In genomic region chr6:108895591-108895990, GRCh38 we compare ENCODE assay signal across 9 cellular contexts. TPM values are rescaled to one million over a fixed set of nuclear protein-coding genes. Genes with fewer than 3 reads are reported as not detected.
DNase-seq lines count a peak whose midpoint lies in the region; ATAC-seq, FAIRE-seq and TF ChIP-seq lines count a peak whose summit lies in the region.
"Had no signal": no experiment of that assay in that cellular context is flagged by ENCODE, and none has a peak within 500 bp of the region (broad histone marks: within the 10 kb centered on the region; RNA-seq: fewer than 3 reads in every experiment).

No MANE protein-coding gene starts in this region.

- TF ChIP-seq CTCF in fibroblast of villous mesenchyme (IDR thresholded peaks at IDR 0.05; ENCODE audit: insufficient read depth, low read depth, low read length) (no peak), upper lobe of left lung (IDR thresholded peaks at IDR 0.05) (no peak), GM10248 (IDR thresholded peaks at IDR 0.05; ENCODE audit: control extremely low read depth, extremely low read depth, low read depth, missing control alignments) (no peak), HepG2 (CRISPR knock-in tag; IDR thresholded peaks at IDR 0.05) (no peak)

- no TSS peak for BruUV-seq in HepG2 (replicated peaks; lab: Mats Ljungman, UMichigan)

- ATAC-seq in T-helper 17 cell (peak; percentile 69), upper lobe of left lung (ENCODE audit: low FRiP score in 2 of 2) (peak in 1 of 2 donors; percentile 63), HepG2 (no peak)

- H3K4me3 ChIP-seq in fibroblast of villous mesenchyme (ENCODE audit: low read depth, low read length) (no peak overlapping the region), upper lobe of left lung (no peak overlapping the region), HepG2 (replicated peaks in 1 of 3; ENCODE audit: insufficient read depth in 1 of 3, low read depth in 2 of 3, low read length in 3 of 3) (no peak overlapping the region)

- H3K27me3 Mint-ChIP-seq in activated naive CD4-positive, alpha-beta T cell treated with anti-CD3 and anti-CD28 coated beads, Interleukin-2, amount 50 U/mL, for 24 hours, result no peaks in the 10 kb centered on the region
- H3K27me3 Mint-ChIP-seq in T-helper 17 cell, result no peaks in the 10 kb centered on the region

- DNase-seq in activated naive CD4-positive, alpha-beta T cell treated with Interleukin-2 at 50 U/mL for 16 hours, result no peak
- no peak for DNase-seq in T-helper 17 cell
- DNase-seq in fibroblast of villous mesenchyme (ENCODE audit: low read depth), result peak; percentile 66
- no peak for DNase-seq in upper lobe of left lung
- DNase-seq in GM10248 (ENCODE audit: extremely low spot score), result no peak
- no peak for DNase-seq in HUDEP-2 (lab: John Stamatoyannopoulos, UW; ENCODE audit: unreplicated experiment in 76 of 76)
- no peak for DNase-seq in HepG2 (ENCODE audit: low spot score)

- no peaks in the 10 kb centered on the region for H3K36me3 ChIP-seq in upper lobe of left lung
- H3K36me3 ChIP-seq in HepG2 (replicated peaks in 1 of 2; ENCODE audit: control insufficient read depth in 1 of 2, insufficient read depth in 2 of 2, low read length in 2 of 2), result no peaks in the 10 kb centered on the region

- no peak for TF ChIP-seq EP300 in upper lobe of left lung (IDR thresholded peaks at IDR 0.05)
- TF ChIP-seq EP300 in HepG2 (IDR thresholded peaks at IDR 0.05; ENCODE audit: low read depth in 2 of 2, low read length in 2 of 2), result no peak
- TF ChIP-seq EP300 in HepG2 (CRISPR knock-in tag; IDR thresholded peaks at IDR 0.05; ENCODE audit: borderline replicate concordance), result no peak

- H3K9me3 ChIP-seq in T-helper 17 cell (ENCODE audit: control insufficient read depth, low read length, poor library complexity, severe bottlenecking) (no peaks in the 10 kb centered on the region), upper lobe of left lung (no peaks in the 10 kb centered on the region), HepG2 (ENCODE audit: low read length) (no peaks in the 10 kb centered on the region)

- H3K9me3 Mint-ChIP-seq in activated naive CD4-positive, alpha-beta T cell treated with anti-CD3 and anti-CD28 coated beads, Interleukin-2, amount 50 U/mL, for 24 hours, result no peaks in the 10 kb centered on the region

- no peak for TF ChIP-seq POLR2A in upper lobe of left lung (IDR thresholded peaks at IDR 0.05)
- no peak for TF ChIP-seq POLR2A in HepG2 (IDR thresholded peaks at IDR 0.05; ENCODE audit: insufficient read depth in 1 of 2, low read depth in 2 of 2, low read length in 2 of 2)

- H3K4me2 ChIP-seq in HepG2 (ENCODE audit: low read depth, low read length), result no peak overlapping the region

- no peaks in the 10 kb centered on the region for H3K36me3 Mint-ChIP-seq in activated naive CD4-positive, alpha-beta T cell treated with anti-CD3 and anti-CD28 coated beads, Interleukin-2, amount 50 U/mL, for 24 hours
- H3K36me3 Mint-ChIP-seq in T-helper 17 cell (ENCODE audit: low read depth), result no peaks in the 10 kb centered on the region

- no peak for FAIRE-seq in HepG2 (lab: Jason Lieb, UNC)
- FAIRE-seq: D721Med had no signal

- peaks cover 6 to 24% (median 14%) of the 10 kb centered on the region in 4 donors for H3K4me1 ChIP-seq in upper lobe of left lung
- peaks cover 15% of the 10 kb centered on the region for H3K4me1 ChIP-seq in HepG2 (ENCODE audit: insufficient read depth, low read length)

- no peak overlapping the region for H3K9ac ChIP-seq in HepG2 (ENCODE audit: insufficient read depth, low read depth, low read length)

- peaks cover 17% of the 10 kb centered on the region for H3K4me1 Mint-ChIP-seq in activated naive CD4-positive, alpha-beta T cell treated with anti-CD3 and anti-CD28 coated beads, Interleukin-2, amount 50 U/mL, for 24 hours
- H3K4me1 Mint-ChIP-seq in T-helper 17 cell, result peaks cover 18% of the 10 kb centered on the region

- TF ChIP-seq RAD21 in HepG2 (CRISPR knock-in tag; IDR thresholded peaks at IDR 0.05), result no peak

- H2AFZ ChIP-seq in HepG2 (ENCODE audit: low read length), result no peak overlapping the region

- CTCF ChIA-PET in GM10248 (lab: Yijun Ruan, JAX), result interaction anchor here (1.4 to 3.5 kb wide), 2 partner anchors 198 to 352 kb away, joined by 4 to 37 read pairs; partner anchors contain the start of gene SESN1
- CTCF ChIA-PET in HepG2 (lab: Yijun Ruan, JAX; ENCODE audit: low intra/inter-chr PET ratio, low total read pairs), result interaction anchor here (1.4 kb wide), 1 partner anchor 354 kb away, joined by 4 read pairs; no protein-coding TSS in a partner anchor

- intact Hi-C loops in HepG2 (cut with micrococcal nuclease; ENCODE audit: unreplicated experiment), result no loop called here

- peak overlapping the region in 3 of 4 donors; percentile 53 to 81 (median 69) for H3K27ac ChIP-seq in upper lobe of left lung
- H3K27ac ChIP-seq in HepG2 (ENCODE audit: extremely low read length, insufficient read depth, low read length), result no peak overlapping the region

- H3K79me2 ChIP-seq in HepG2 (ENCODE audit: insufficient read depth, low read length), result no peaks in the 10 kb centered on the region

- WGBS in upper lobe of left lung, 2 donors, result 72 to 76% methylated on average over 1 of the region's 1 CpG
- WGBS in HepG2 (ENCODE audit: low lambda C conversion rate), result 100% methylated on average over 1 of the region's 1 CpG

- no peak overlapping the region for H3K4me3 Mint-ChIP-seq in activated naive CD4-positive, alpha-beta T cell treated with anti-CD3 and anti-CD28 coated beads, Interleukin-2, amount 50 U/mL, for 24 hours
- H3K4me3 Mint-ChIP-seq in T-helper 17 cell, result peak overlapping the region; percentile 45

- no peaks in the 10 kb centered on the region for H4K20me1 ChIP-seq in HepG2 (ENCODE audit: insufficient read depth, low read length)

- H3K27ac Mint-ChIP-seq in activated naive CD4-positive, alpha-beta T cell treated with anti-CD3 and anti-CD28 coated beads, Interleukin-2, amount 50 U/mL, for 24 hours, result peak overlapping the region; percentile 27
- peak overlapping the region; percentile 81 for H3K27ac Mint-ChIP-seq in T-helper 17 cell

- in situ Hi-C loops in HepG2 (cut with HindIII; ENCODE audit: extremely low pct_ligation_motif_present, low pct_unique_long_range_greater_than_20kb), result no loop called here

- POLR2A ChIA-PET in GM10248 (lab: Yijun Ruan, JAX), result no interaction called here
- POLR2A ChIA-PET in HepG2 (lab: Yijun Ruan, JAX), result no interaction called here

- no peaks in the 10 kb centered on the region for H3K27me3 ChIP-seq in upper lobe of left lung
- H3K27me3 ChIP-seq in HepG2 (ENCODE audit: control insufficient read depth in 1 of 2, insufficient read depth in 2 of 2, low read length in 2 of 2), result peaks cover 0 to 1% of the 10 kb centered on the region in 2 experiments; a peak in 1 of 5 replicates

TF ChIP-seq in HepG2, 621 proteins besides CTCF, POLR2A, EP300 and RAD21 (continues in another document):
- TF ChIP-seq SP5 (CRISPR knock-in tag; IDR thresholded peaks at IDR 0.05; ENCODE audit: borderline replicate concordance, low read depth) (no peak), NFIB (CRISPR knock-in tag; IDR thresholded peaks at IDR 0.05; ENCODE audit: borderline replicate concordance) (no peak), TSC22D2 (CRISPR knock-in tag; IDR thresholded peaks at IDR 0.05; ENCODE audit: borderline replicate concordance) (no peak), ELF4 (CRISPR knock-in tag; IDR thresholded peaks at IDR 0.05; ENCODE audit: borderline replicate concordance) (no peak), ZNF83 (CRISPR knock-in tag; IDR thresholded peaks at IDR 0.05; ENCODE audit: borderline replicate concordance) (no peak), RBFOX2 (IDR thresholded peaks at IDR 0.05; ENCODE audit: low read depth, low read length) (no peak), ZFP91 (CRISPR knock-in tag; IDR thresholded peaks at IDR 0.05; ENCODE audit: borderline replicate concordance) (no peak), ZC3H4 (CRISPR knock-in tag; IDR thresholded peaks at IDR 0.05; ENCODE audit: borderline replicate concordance) (no peak)

RNA-seq across cellular contexts. Expression of gene ARMC2, which starts 47.4 kb away (rescaled TPM):
- total RNA-seq in T-helper 17 cell (1 to 10 TPM; 6.9 to 8.7 TPM), fibroblast of villous mesenchyme (0.86 and 1.6 TPM in 2 replicates), upper lobe of left lung (10 to 100 TPM in 2 of 6 donors, 1 to 10 TPM in 4; 4.1 to 24.0 (median 7.8) TPM), HepG2 (2016; rRNA removed; fragmentation: Illumina TruSeq; extraction: Trizol) (3.2 and 4.4 TPM in 2 replicates)
- 2.7 and 3.0 TPM in 2 replicates for total RNA-seq in HepG2 (2016; cell fraction: cytosol; rRNA removed; fragmentation: Illumina TruSeq; extraction: Trizol; ENCODE audit: low read depth)
- total RNA-seq in HepG2 (2016; cell fraction: insoluble cytoplasmic fraction; rRNA removed; fragmentation: Illumina TruSeq; extraction: Trizol), result 3.0 and 3.8 TPM in 2 replicates
- total RNA-seq in HepG2 (2016; cell fraction: membrane; rRNA removed; fragmentation: Illumina TruSeq; extraction: Trizol), result 3.9 and 4.8 TPM in 2 replicates
- 3.3 and 4.0 TPM in 2 replicates for total RNA-seq in HepG2 (2016; cell fraction: nucleus; rRNA removed; fragmentation: Illumina TruSeq; extraction: Trizol)
- 1.4 and 2.2 TPM in 2 replicates for polyA plus RNA-seq in HepG2 (2011; rRNA removed)
- 1.1 and 2.0 TPM in 2 replicates for polyA plus RNA-seq in HepG2 (2011; cell fraction: cytosol; rRNA removed)
- 0.93 and 2.3 TPM in 2 replicates for polyA plus RNA-seq in HepG2 (2011; cell fraction: nucleus; rRNA removed)
- 1.1 and 1.8 TPM in 2 replicates for polyA plus RNA-seq in HepG2 (2012)
- 4.8 and 5.1 TPM in 2 replicates for polyA plus RNA-seq in HepG2 (2016; cell fraction: cytosol; fragmentation: Illumina TruSeq; extraction: Trizol; ENCODE audit: low read depth)
- 2.6 and 3.1 TPM in 2 replicates for polyA plus RNA-seq in HepG2 (2016; cell fraction: insoluble cytoplasmic fraction; fragmentation: Illumina TruSeq; extraction: Trizol; ENCODE audit: low read depth)
- 3.6 and 4.0 TPM in 2 replicates for polyA plus RNA-seq in HepG2 (2016; cell fraction: membrane; fragmentation: Illumina TruSeq; extraction: Trizol; ENCODE audit: low read depth)
- 4.9 and 5.6 TPM in 2 replicates for polyA plus RNA-seq in HepG2 (2016; cell fraction: nucleus; fragmentation: Illumina TruSeq; extraction: Trizol; ENCODE audit: insufficient read depth, low read depth)
- polyA minus RNA-seq in HepG2 (2011; rRNA and poly(A)+ RNA removed; ENCODE audit: low replicate concordance), result 2.0 and 2.2 TPM in 2 replicates
- polyA minus RNA-seq in HepG2 (2011; cell fraction: cytosol; rRNA and poly(A)+ RNA removed), result 1.8 and 2.2 TPM in 2 replicates
- 3.2 and 4.6 TPM in 2 replicates for polyA minus RNA-seq in HepG2 (2011; cell fraction: nucleus; rRNA and poly(A)+ RNA removed)
